8 cellular contexts compared by ENCODE assay signal in the genomic region with DNA sequence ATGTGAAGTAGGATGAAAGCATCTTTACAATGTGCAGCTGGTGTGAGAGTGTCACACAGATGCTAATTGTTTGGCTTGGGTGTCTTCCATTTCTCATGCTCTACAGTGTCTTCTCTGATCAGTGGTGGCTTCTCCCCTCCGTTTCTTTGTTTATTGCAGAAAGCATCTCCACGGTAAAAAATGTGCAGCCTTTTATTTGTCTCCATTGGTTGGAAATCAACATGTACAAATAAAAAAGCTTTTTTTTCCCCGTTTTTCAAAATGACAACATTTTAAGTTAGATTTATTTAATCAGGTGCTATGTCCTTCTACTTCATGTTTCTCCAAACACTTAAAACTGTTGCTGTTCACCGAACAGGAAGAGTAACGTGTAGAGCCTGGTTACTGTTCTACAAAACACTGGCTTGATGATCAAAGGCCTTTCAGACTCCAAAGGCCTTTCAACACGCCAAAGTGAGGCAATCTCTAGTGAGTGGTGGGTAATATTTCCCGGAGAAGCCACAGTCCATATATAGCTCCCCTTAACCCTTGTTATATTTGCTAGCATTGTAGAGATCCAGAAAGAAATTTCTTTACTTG. TPM values are rescaled to one million over a fixed set of nuclear protein-coding genes. Genes with fewer than 3 reads are reported as not detected.
DNase-seq lines count a peak whose midpoint lies in the region; ATAC-seq and TF ChIP-seq lines count a peak whose summit lies in the region.
"Not testable (repeated sequence)": the region's sequence is repeated elsewhere in the genome, so short reads cannot be mapped to it uniquely, and the experiment has no call there.

No MANE protein-coding gene starts in this region.

- not testable (repeated sequence) for H3K4me3 ChIP-seq in cardiac muscle cell, upper lobe of left lung

- H3K4me1 Mint-ChIP-seq in activated naive CD4-positive, alpha-beta T cell treated with anti-CD3 and anti-CD28 coated beads, Interleukin-2, amount 10 ng/mL, durations not matched to agents 7 days and 5 days, result peaks cover 71% of the 10 kb centered on the region

- not testable (repeated sequence) for H3K9me3 Mint-ChIP-seq in activated naive CD4-positive, alpha-beta T cell treated with anti-CD3 and anti-CD28 coated beads, Interleukin-2, amount 10 ng/mL, durations not matched to agents 7 days and 5 days

- H3K4me3 Mint-ChIP-seq in activated naive CD4-positive, alpha-beta T cell treated with anti-CD3 and anti-CD28 coated beads, Interleukin-2, amount 10 ng/mL, durations not matched to agents 7 days and 5 days, result peak overlapping the region; percentile 68

- peak overlapping the region; percentile 100 for H3K27ac Mint-ChIP-seq in activated naive CD4-positive, alpha-beta T cell treated with anti-CD3 and anti-CD28 coated beads, Interleukin-2, amount 10 ng/mL, durations not matched to agents 7 days and 5 days

- not testable (repeated sequence) for TF ChIP-seq POLR2A in upper lobe of left lung (IDR thresholded peaks at IDR 0.05)

- not testable (repeated sequence) for H3K36me3 ChIP-seq in cardiac muscle cell, upper lobe of left lung

- H3K27me3 Mint-ChIP-seq in activated naive CD4-positive, alpha-beta T cell treated with anti-CD3 and anti-CD28 coated beads, Interleukin-2, amount 10 ng/mL, durations not matched to agents 7 days and 5 days, result not testable (repeated sequence)

- not testable (repeated sequence) for H3K27me3 ChIP-seq in cardiac muscle cell, upper lobe of left lung

- 28 to 32% methylated on average over 6 to 7 of the region's 7 CpGs for WGBS in upper lobe of left lung, 2 donors

- H3K4me1 ChIP-seq in cardiac muscle cell (ENCODE audit: low read depth) (peaks cover 45% of the 10 kb centered on the region), upper lobe of left lung (peaks cover 16 to 18% (median 17%) of the 10 kb centered on the region in 4 donors)

- peaks cover 26% of the 10 kb centered on the region for H3K36me3 Mint-ChIP-seq in activated naive CD4-positive, alpha-beta T cell treated with anti-CD3 and anti-CD28 coated beads, Interleukin-2, amount 10 ng/mL, durations not matched to agents 7 days and 5 days

- peak in 1 of 4 donors; percentile 13 for TF ChIP-seq EP300 in upper lobe of left lung (IDR thresholded peaks at IDR 0.05)

- CTCF ChIA-PET in activated naive CD4-positive, alpha-beta T cell treated with anti-CD3 and anti-CD28 coated beads, Interleukin-2, amount 10 ng/mL, durations not matched to agents 7 days and 5 days (lab: Charles Lee), result interaction anchor here (0.9 kb wide), 1 partner anchor 125 kb away, joined by 4 read pairs; no protein-coding TSS in a partner anchor

- ATAC-seq in GM18511 (IDR thresholded peaks at IDR 0.05; ENCODE audit: unreplicated experiment) (peak; percentile 12), HG03097 (IDR thresholded peaks at IDR 0.05; ENCODE audit: low FRiP score, unreplicated experiment) (peak; percentile 38), upper lobe of left lung (ENCODE audit: low FRiP score in 2 of 2) (peak; percentile 75 to 84)

- H3K9me3 ChIP-seq in cardiac muscle cell (ENCODE audit: low read depth); upper lobe of left lung: not testable (repeated sequence)

- DNase-seq in NCI-H1694 treated with DMSO at 0.1 percent for 48 hours (lab: John Stamatoyannopoulos, UW) (peak; percentile 81), SKM-1 treated with dmso at 0.1 percent for 144 hours (lab: John Stamatoyannopoulos, UW; ENCODE audit: unreplicated experiment) (peak; percentile 56), cardiac muscle cell (ENCODE audit: low read depth in 1 of 2, low spot score in 1 of 2) (peak; percentile 41 to 65), myocyte (ENCODE audit: low read depth) (peak; percentile 9)
- DNase-seq in activated naive CD4-positive, alpha-beta T cell treated with anti-CD3 and anti-CD28 coated beads, Interleukin-2, amount 10 ng/mL, durations not matched to agents 7 days and 5 days, result peak; percentile 58
- DNase-seq in upper lobe of left lung, result not testable (repeated sequence)

- not testable (repeated sequence) for TF ChIP-seq CTCF in cardiac muscle cell (IDR thresholded peaks at IDR 0.05; ENCODE audit: low read depth, low read length); upper lobe of left lung (IDR thresholded peaks at IDR 0.05)

- H3K27ac ChIP-seq in cardiac muscle cell, result peak overlapping the region; percentile 98
- peak overlapping the region; percentile 10 to 85 (median 69) for H3K27ac ChIP-seq in upper lobe of left lung

RNA-seq across cellular contexts. Expression of gene KLHL2, which starts 48.8 kb away (rescaled TPM):
- 35.3 and 39.7 TPM in 2 replicates for total RNA-seq in cardiac muscle cell
- polyA plus RNA-seq in cardiac muscle cell, result 39.8 and 46.3 TPM in 2 replicates
- total RNA-seq in myocyte, result 31.4 and 33.2 TPM in 2 replicates
- 17.2 TPM for polyA plus RNA-seq in myocyte (2012)
- 10 to 100 TPM; 25.1 to 57.6 (median 41.5) TPM for total RNA-seq in upper lobe of left lung

Comparison
In these comparisons a context has a peak if more than half of its experiments do, and no peak if none do; other contexts are left out.
1. ATAC-seq: peak in every context shown above with its lines; median percentile 80 in upper lobe of left lung; 38 in HG03097; 12 in GM18511.